19 cellular contexts compared by ENCODE assay signal in genomic region chr19:29793116-29793727, GRCh38. TPM values are rescaled to one million over a fixed set of nuclear protein-coding genes. Genes with fewer than 3 reads are reported as not detected.
DNase-seq lines count a peak whose midpoint lies in the region; ATAC-seq, FAIRE-seq and TF ChIP-seq lines count a peak whose summit lies in the region.
"Had no signal": no experiment of that assay in that cellular context is flagged by ENCODE, and none has a peak within 500 bp of the region (broad histone marks: within the 10 kb centered on the region; RNA-seq: fewer than 3 reads in every experiment).

No MANE protein-coding gene starts in this region.

- 64% methylated on average over 11 of the region's 11 CpGs for WGBS in A549 (ENCODE audit: missing lambda C conversion rate)
- 51% methylated on average over 11 of the region's 11 CpGs for WGBS in HepG2 (ENCODE audit: low lambda C conversion rate)

- no peaks in the 10 kb centered on the region for H3K9me3 Mint-ChIP-seq in activated T-cell treated with anti-CD3 and anti-CD28 coated beads, Interleukin-2, amount 50 U/mL, for 72 hours
- no peaks in the 10 kb centered on the region for H3K9me3 Mint-ChIP-seq in activated T-helper 17 cell treated with anti-CD3 and anti-CD28 coated beads, Interleukin-2, amount 50 U/mL, for 72 hours
- H3K9me3 Mint-ChIP-seq: CD8-positive, alpha-beta memory T cell had no signal

- no peak overlapping the region for H3K27ac Mint-ChIP-seq in activated T-cell treated with anti-CD3 and anti-CD28 coated beads, Interleukin-2, amount 50 U/mL, for 72 hours
- H3K27ac Mint-ChIP-seq in activated T-helper 17 cell treated with anti-CD3 and anti-CD28 coated beads, Interleukin-2, amount 50 U/mL, for 72 hours = no peak overlapping the region
- H3K27ac Mint-ChIP-seq: CD4-positive, CD25-positive, alpha-beta regulatory T cell had no signal

- H3K27me3 Mint-ChIP-seq in activated T-cell treated with anti-CD3 and anti-CD28 coated beads, Interleukin-2, amount 50 U/mL, for 72 hours (ENCODE audit: low read depth) = no peaks in the 10 kb centered on the region
- no peaks in the 10 kb centered on the region for H3K27me3 Mint-ChIP-seq in activated T-helper 17 cell treated with anti-CD3 and anti-CD28 coated beads, Interleukin-2, amount 50 U/mL, for 72 hours

- TF ChIP-seq CTCF in A549 (IDR thresholded peaks at IDR 0.05) (no peak), HepG2 (CRISPR knock-in tag; IDR thresholded peaks at IDR 0.05) (no peak)

- H2AFZ ChIP-seq in HepG2 (ENCODE audit: low read length) = no peak overlapping the region

- no peak overlapping the region for H3K4me3 Mint-ChIP-seq in activated T-cell treated with anti-CD3 and anti-CD28 coated beads, Interleukin-2, amount 50 U/mL, for 72 hours
- H3K4me3 Mint-ChIP-seq in activated T-helper 17 cell treated with anti-CD3 and anti-CD28 coated beads, Interleukin-2, amount 50 U/mL, for 72 hours = no peak overlapping the region
- H3K4me3 Mint-ChIP-seq: CD4-positive, CD25-positive, alpha-beta regulatory T cell; CD8-positive, alpha-beta memory T cell had no signal

- FAIRE-seq in A549 (lab: Jason Lieb, UNC) (peak; percentile 61), HepG2 (lab: Jason Lieb, UNC) (no peak), HTR-8/SVneo (lab: Jason Lieb, UNC) (no peak)
- FAIRE-seq: G401.6, GM12891, K562 had no signal

- H3K4me1 ChIP-seq in A549 (no peaks in the 10 kb centered on the region), HepG2 (ENCODE audit: insufficient read depth, low read length) (no peaks in the 10 kb centered on the region)
- H3K4me1 ChIP-seq: BE2C had no signal

- in situ Hi-C loops in HepG2 (cut with HindIII; ENCODE audit: extremely low pct_ligation_motif_present, low pct_unique_long_range_greater_than_20kb) = no loop called here

- no peaks in the 10 kb centered on the region for H3K36me3 ChIP-seq in HepG2 (replicated peaks in 1 of 2; ENCODE audit: control insufficient read depth in 1 of 2, insufficient read depth in 2 of 2, low read length in 2 of 2)
- H3K36me3 ChIP-seq: BE2C had no signal

- H4K20me1 ChIP-seq in HepG2 (ENCODE audit: insufficient read depth, low read length) = no peaks in the 10 kb centered on the region

- no peak for TF ChIP-seq EP300 in A549 (IDR thresholded peaks at IDR 0.05)
- no peak for TF ChIP-seq EP300 in HepG2 (IDR thresholded peaks at IDR 0.05; ENCODE audit: low read depth in 2 of 2, low read length in 2 of 2)
- TF ChIP-seq EP300 in HepG2 (CRISPR knock-in tag; IDR thresholded peaks at IDR 0.05; ENCODE audit: borderline replicate concordance) = no peak

- no peaks in the 10 kb centered on the region for H3K79me2 ChIP-seq in HepG2 (ENCODE audit: insufficient read depth, low read length)

- H3K9ac ChIP-seq in HepG2 (ENCODE audit: insufficient read depth, low read depth, low read length) = no peak overlapping the region

- peaks cover 18% of the 10 kb centered on the region for H3K4me1 Mint-ChIP-seq in activated T-cell treated with anti-CD3 and anti-CD28 coated beads, Interleukin-2, amount 50 U/mL, for 72 hours (ENCODE audit: low read depth)
- H3K4me1 Mint-ChIP-seq in activated T-helper 17 cell treated with anti-CD3 and anti-CD28 coated beads, Interleukin-2, amount 50 U/mL, for 72 hours = no peaks in the 10 kb centered on the region
- H3K4me1 Mint-ChIP-seq: CD8-positive, alpha-beta memory T cell had no signal

- H3K27ac ChIP-seq in A549 (no peak overlapping the region), HepG2 (ENCODE audit: extremely low read length, insufficient read depth, low read length) (no peak overlapping the region)

- peak; percentile 38 to 51 for ATAC-seq in activated T-cell treated with anti-CD3 and anti-CD28 coated beads, Interleukin-2, amount 50 U/mL, for 72 hours (replicated peaks in 1 of 2)
- no peak for ATAC-seq in A549
- ATAC-seq in activated T-helper 17 cell treated with anti-CD3 and anti-CD28 coated beads, Interleukin-2, amount 50 U/mL, for 72 hours (replicated peaks) = peak; percentile 23
- ATAC-seq in HepG2 = no peak
- ATAC-seq: K562 had no signal

- intact Hi-C loops in HepG2 (cut with micrococcal nuclease; ENCODE audit: unreplicated experiment) = no loop called here

- CTCF ChIA-PET in A549 (lab: Yijun Ruan, JAX) = interaction anchor here (0.8 to 6.8 kb wide), 12 partner anchors 8 to 80 kb away, joined by 3 to 52 read pairs (median 3); no protein-coding TSS in a partner anchor
- CTCF ChIA-PET in HepG2 (lab: Yijun Ruan, JAX; ENCODE audit: low intra/inter-chr PET ratio, low total read pairs) = no interaction called here

- H3K27me3 ChIP-seq in HepG2 (ENCODE audit: control insufficient read depth in 1 of 2, insufficient read depth in 2 of 2, low read length in 2 of 2) = peaks cover 0 to 1% of the 10 kb centered on the region in 2 experiments; a peak in 1 of 5 replicates
- H3K27me3 ChIP-seq: BE2C had no signal

- BruUV-seq in HepG2 (replicated peaks; lab: Mats Ljungman, UMichigan) = no TSS peak

- peak in 1 of 2 donors; percentile 9 for DNase-seq in activated T-cell treated with anti-CD3 and anti-CD28 coated beads, Interleukin-2, amount 50 U/mL, for 72 hours
- DNase-seq in activated T-cell treated with anti-CD3 and anti-CD28 coated beads, Interleukin-2, amount 50 U/mL, for 1 hour = no peak
- DNase-seq in A549 (ENCODE audit: low read depth in 1 of 2, low spot score in 1 of 2) = no peak
- no peak for DNase-seq in HepG2 (ENCODE audit: low spot score)
- no peak for DNase-seq in NCI-H2227 (lab: John Stamatoyannopoulos, UW; ENCODE audit: unreplicated experiment)
- no peak for DNase-seq in HTR-8/SVneo (ENCODE audit: insufficient read length, low spot score)
- no peak for DNase-seq in erythroblast (lab: John Stamatoyannopoulos, UW)
- DNase-seq: ACHN; BE2C; C1 segment of cervical spinal cord; CD4-positive, CD25-positive, alpha-beta regulatory T cell; CD8-positive, alpha-beta memory T cell; COR-L47; HCEC 1CT; IMR-90 had no signal

- H3K4me3 ChIP-seq in A549 (no peak overlapping the region), HepG2 (replicated peaks in 1 of 3; ENCODE audit: insufficient read depth in 1 of 3, low read depth in 2 of 3, low read length in 3 of 3) (no peak overlapping the region)
- H3K4me3 ChIP-seq: K562 had no signal

- H3K4me2 ChIP-seq in A549 (no peak overlapping the region), HepG2 (ENCODE audit: low read depth, low read length) (no peak overlapping the region)

- H3K9me3 ChIP-seq in A549 (no peaks in the 10 kb centered on the region), HepG2 (ENCODE audit: low read length) (no peaks in the 10 kb centered on the region)
- H3K9me3 ChIP-seq: BE2C had no signal

- TF ChIP-seq POLR2A in A549 (IDR thresholded peaks at IDR 0.05; ENCODE audit: low read length) = no peak
- no peak for TF ChIP-seq POLR2A in HepG2 (IDR thresholded peaks at IDR 0.05; ENCODE audit: insufficient read depth in 1 of 2, low read depth in 2 of 2, low read length in 2 of 2)
- TF ChIP-seq POLR2A in erythroblast (IDR thresholded peaks at IDR 0.05; ENCODE audit: low read length) = no peak

- H3K36me3 Mint-ChIP-seq in activated T-cell treated with anti-CD3 and anti-CD28 coated beads, Interleukin-2, amount 50 U/mL, for 72 hours (ENCODE audit: insufficient read depth in 2 of 2) = no peaks in the 10 kb centered on the region
- no peaks in the 10 kb centered on the region for H3K36me3 Mint-ChIP-seq in activated T-helper 17 cell treated with anti-CD3 and anti-CD28 coated beads, Interleukin-2, amount 50 U/mL, for 72 hours (ENCODE audit: low read depth)
- H3K36me3 Mint-ChIP-seq: CD4-positive, CD25-positive, alpha-beta regulatory T cell had no signal

- TF ChIP-seq RAD21 in A549 (conservative IDR thresholded peaks at IDR 0.05 in 1 of 2, IDR thresholded peaks at IDR 0.05 in 1 of 2) (no peak), HepG2 (CRISPR knock-in tag; IDR thresholded peaks at IDR 0.05) (no peak)

- POLR2A ChIA-PET in A549 (lab: Yijun Ruan, JAX) (no interaction called here), HepG2 (lab: Yijun Ruan, JAX) (no interaction called here)

TF ChIP-seq in A549, 52 proteins besides CTCF, POLR2A, EP300 and RAD21 (continues in another document):
- TF ChIP-seq FOXS1 (CRISPR knock-in tag; IDR thresholded peaks at IDR 0.05) = no peak
- no peak for TF ChIP-seq HEYL (CRISPR knock-in tag; IDR thresholded peaks at IDR 0.05)

RNA-seq across cellular contexts. Expression of gene CCNE1, which starts 18.6 kb away (rescaled TPM):
- total RNA-seq in activated T-cell treated with anti-CD3 and anti-CD28 coated beads, Interleukin-2, amount 50 U/mL, for 72 hours = 10 to 100 TPM; 39.3 to 41.9 TPM
- polyA plus RNA-seq in A549 (2011; rRNA removed) = 15.4 and 18.3 TPM in 2 replicates
- 20.9 and 21.4 TPM in 2 replicates for polyA plus RNA-seq in A549 (2012; cell fraction: cytosol; rRNA removed)
- polyA plus RNA-seq in A549 (2012; cell fraction: nucleus; rRNA removed) = 21.9 and 34.2 TPM in 2 replicates
- 25.0 to 26.9 TPM (median 25.2 TPM) in 3 replicates for polyA plus RNA-seq in A549 (2017; fragmentation: RNase III; extraction: RNeasy Plus Mini Kit Qiagen cat#74134 plus additional on column Dnase treatment)
- polyA minus RNA-seq in A549 (2011; rRNA and poly(A)+ RNA removed) = 14.1 and 15.5 TPM in 2 replicates
- 10 to 100 TPM; 20.1 to 31.5 TPM for total RNA-seq in activated T-helper 17 cell treated with anti-CD3 and anti-CD28 coated beads, Interleukin-2, amount 50 U/mL, for 72 hours
- 46.9 and 50.6 TPM in 2 replicates for total RNA-seq in HepG2 (2016; rRNA removed; fragmentation: Illumina TruSeq; extraction: Trizol)
- total RNA-seq in HepG2 (2016; cell fraction: cytosol; rRNA removed; fragmentation: Illumina TruSeq; extraction: Trizol; ENCODE audit: low read depth) = 38.2 and 42.8 TPM in 2 replicates
- total RNA-seq in HepG2 (2016; cell fraction: insoluble cytoplasmic fraction; rRNA removed; fragmentation: Illumina TruSeq; extraction: Trizol) = 46.5 and 48.3 TPM in 2 replicates
- total RNA-seq in HepG2 (2016; cell fraction: membrane; rRNA removed; fragmentation: Illumina TruSeq; extraction: Trizol) = 68.3 and 74.7 TPM in 2 replicates
- total RNA-seq in HepG2 (2016; cell fraction: nucleus; rRNA removed; fragmentation: Illumina TruSeq; extraction: Trizol) = 25.8 and 26.1 TPM in 2 replicates
- 12.4 and 16.0 TPM in 2 replicates for polyA plus RNA-seq in HepG2 (2011; rRNA removed)
- 13.7 and 13.8 TPM in 2 replicates for polyA plus RNA-seq in HepG2 (2011; cell fraction: cytosol; rRNA removed)
- 12.6 and 14.9 TPM in 2 replicates for polyA plus RNA-seq in HepG2 (2011; cell fraction: nucleus; rRNA removed)
- 9.4 and 15.3 TPM in 2 replicates for polyA plus RNA-seq in HepG2 (2012)
- polyA plus RNA-seq in HepG2 (2016; cell fraction: cytosol; fragmentation: Illumina TruSeq; extraction: Trizol; ENCODE audit: low read depth) = 41.9 and 55.0 TPM in 2 replicates
- polyA plus RNA-seq in HepG2 (2016; cell fraction: insoluble cytoplasmic fraction; fragmentation: Illumina TruSeq; extraction: Trizol; ENCODE audit: low read depth) = 48.2 and 54.2 TPM in 2 replicates
- polyA plus RNA-seq in HepG2 (2016; cell fraction: membrane; fragmentation: Illumina TruSeq; extraction: Trizol; ENCODE audit: low read depth) = 56.6 and 66.9 TPM in 2 replicates
- polyA plus RNA-seq in HepG2 (2016; cell fraction: nucleus; fragmentation: Illumina TruSeq; extraction: Trizol; ENCODE audit: insufficient read depth, low read depth) = 46.3 and 47.1 TPM in 2 replicates
- 11.3 and 13.3 TPM in 2 replicates for polyA minus RNA-seq in HepG2 (2011; rRNA and poly(A)+ RNA removed; ENCODE audit: low replicate concordance)
- polyA minus RNA-seq in HepG2 (2011; cell fraction: cytosol; rRNA and poly(A)+ RNA removed) = 6.7 and 7.8 TPM in 2 replicates
- polyA minus RNA-seq in HepG2 (2011; cell fraction: nucleus; rRNA and poly(A)+ RNA removed) = 8.7 and 9.8 TPM in 2 replicates

Comparison
In these comparisons a context has a peak if more than half of its experiments do, and no peak if none do; other contexts are left out.
1. ATAC-seq: peak in activated T-cell treated with anti-CD3 and anti-CD28 coated beads, Interleukin-2, amount 50 U/mL, for 72 hours (2 of 2) and activated T-helper 17 cell treated with anti-CD3 and anti-CD28 coated beads, Interleukin-2, amount 50 U/mL, for 72 hours (single experiment); none in A549 (0 of 2) and HepG2 (single experiment).